In genomic region chr7:135192914-135193536, GRCh38 we compare ENCODE assay signal across 27 cellular contexts. TPM values are rescaled to one million over a fixed set of nuclear protein-coding genes. Genes with fewer than 3 reads are reported as not detected.
A peak's percentile ranks its signal among the peaks of the same experiment; 100 is the strongest.
DNase-seq lines count a peak whose midpoint lies in the region; ATAC-seq and TF ChIP-seq lines count a peak whose summit lies in the region.
"Had no signal": no experiment of that assay in that cellular context is flagged by ENCODE, and none has a peak within 500 bp of the region (broad histone marks: within the 10 kb centered on the region; RNA-seq: fewer than 3 reads in every experiment).

No MANE protein-coding gene starts in this region.

- H3K4me1 ChIP-seq in RWPE2 (ENCODE audit: insufficient read depth, poor library complexity, severe bottlenecking) (peaks cover 13% of the 10 kb centered on the region), neural progenitor cell (no peaks in the 10 kb centered on the region)

- H3K36me3 Mint-ChIP-seq in endothelial cell (ENCODE audit: low read depth, unreplicated experiment) = peaks cover 38% of the 10 kb centered on the region
- H3K36me3 Mint-ChIP-seq in neural progenitor cell = peaks cover 32% of the 10 kb centered on the region

- H2AFZ ChIP-seq in neural progenitor cell (replicated peaks) = no peak overlapping the region

- H3K9me3 Mint-ChIP-seq in endothelial cell (ENCODE audit: unreplicated experiment) (no peaks in the 10 kb centered on the region), neural progenitor cell (no peaks in the 10 kb centered on the region)
- H3K9me3 Mint-ChIP-seq: activated T-cell treated with anti-CD3 and anti-CD28 coated beads, Interleukin-2, amount 50 U/mL, for 4 hours; CD8-positive, alpha-beta memory T cell; H9; stimulated activated naive CD8-positive, alpha-beta T cell treated with anti-CD3 and anti-CD28 coated beads, Interleukin-15, Interleukin-2, amounts not matched to agents 100 ng/mL and 50 ng/mL, for 24 hours; type B pancreatic cell had no signal

- POLR2A ChIA-PET in AG04450 (lab: Yijun Ruan, JAX) = interaction anchor here (0.9 kb wide), 1 partner anchor 19 kb away, joined by 4 read pairs; the partner anchor contains the start of gene WDR91

- no peak for TF ChIP-seq CTCF in AG04450 (IDR thresholded peaks at IDR 0.05; ENCODE audit: low read depth, low read length)
- no peak for TF ChIP-seq CTCF in RWPE2 (IDR thresholded peaks at IDR 0.05; ENCODE audit: poor library complexity, severe bottlenecking)
- no peak for TF ChIP-seq CTCF in endothelial cell (IDR thresholded peaks at IDR 0.05; ENCODE audit: unreplicated experiment)
- no peak for TF ChIP-seq CTCF in neural progenitor cell (IDR thresholded peaks at IDR 0.05)
- no peak for TF ChIP-seq CTCF in dorsolateral prefrontal cortex (IDR thresholded peaks at IDR 0.05 in 54 of 56, conservative IDR thresholded peaks at IDR 0.05 in 2 of 56; ENCODE audit: low read depth in 1 of 56, partially characterized antibody in 56 of 56)

- H3K27me3 ChIP-seq in AG04450 (ENCODE audit: control insufficient read depth, insufficient read depth, low read length) (no peaks in the 10 kb centered on the region), RWPE2 (ENCODE audit: insufficient read depth, poor library complexity, severe bottlenecking) (no peaks in the 10 kb centered on the region), neural progenitor cell (no peaks in the 10 kb centered on the region), dorsolateral prefrontal cortex (no peaks in the 10 kb centered on the region)
- H3K27me3 ChIP-seq: neutrophil had no signal

- no peak overlapping the region for H3K9ac ChIP-seq in neural progenitor cell

- H3K79me2 ChIP-seq in neural progenitor cell (ENCODE audit: low read depth) = no peaks in the 10 kb centered on the region

- no peak overlapping the region for H3K4me2 ChIP-seq in neural progenitor cell

- intact Hi-C loops in head of caudate nucleus (cut with DNase I) (no loop called here), dorsolateral prefrontal cortex (cut with DNase I) (no loop called here)

- H3K36me3 ChIP-seq in RWPE2 (ENCODE audit: low read depth) (peaks cover 63% of the 10 kb centered on the region), neural progenitor cell (no peaks in the 10 kb centered on the region)

- H4K20me1 ChIP-seq in neural progenitor cell (ENCODE audit: low read depth) = no peaks in the 10 kb centered on the region

- peak; percentile 40; the same call in 1 of the 3 replicates for ATAC-seq in RWPE2 (ENCODE audit: low read depth)
- ATAC-seq in GM21528 (IDR thresholded peaks at IDR 0.05; ENCODE audit: low FRiP score, unreplicated experiment) = no peak
- ATAC-seq: activated T-cell treated with anti-CD3 and anti-CD28 coated beads, Interleukin-2, amount 50 U/mL, for 4 hours; left colon; mucosa of descending colon; right cardiac atrium; T-helper 17 cell had no signal

- no peak overlapping the region for H3K4me3 ChIP-seq in AG04450 (ENCODE audit: low read depth, low read length)
- no peak overlapping the region for H3K4me3 ChIP-seq in RWPE2 (ENCODE audit: severe bottlenecking)
- H3K4me3 ChIP-seq in neural progenitor cell = no peak overlapping the region
- H3K4me3 ChIP-seq in dorsolateral prefrontal cortex = no peak overlapping the region
- H3K4me3 ChIP-seq: mucosa of descending colon had no signal

- H3K4me3 Mint-ChIP-seq in endothelial cell (ENCODE audit: unreplicated experiment) (peak overlapping the region; percentile 51), neural progenitor cell (no peak overlapping the region)
- H3K4me3 Mint-ChIP-seq: activated T-cell treated with anti-CD3 and anti-CD28 coated beads, Interleukin-2, amount 50 U/mL, for 4 hours; CD8-positive, alpha-beta memory T cell; H9; stimulated activated naive CD8-positive, alpha-beta T cell treated with anti-CD3 and anti-CD28 coated beads, Interleukin-15, Interleukin-2, amounts not matched to agents 100 ng/mL and 50 ng/mL, for 24 hours; type B pancreatic cell had no signal

- DNase-seq in AG04450 (ENCODE audit: low read depth, low spot score) (no peak), RWPE2 (ENCODE audit: low spot score) (no peak), endothelial cell (ENCODE audit: low spot score) (no peak), neural progenitor cell (ENCODE audit: low spot score) (no peak), cerebellar nuclear complex (lab: John Stamatoyannopoulos, UW) (no peak), head of caudate nucleus (no peak), dorsolateral prefrontal cortex (no peak)
- DNase-seq: activated CD4-positive, alpha-beta T cell treated with anti-CD3 and anti-CD28 coated beads, Interleukin-2, amount 50 U/mL, for 48 hours; activated T-cell treated with anti-CD3 and anti-CD28 coated beads, Interleukin-2, amount 50 U/mL, for 4 hours; caudate nucleus; CD8-positive, alpha-beta memory T cell; DND-41; effector CD4-positive, alpha-beta T cell; H9; left colon; mucosa of descending colon; NCI-H2107; NCI-H524 treated with DMSO at 0.1 percent for 48 hours; right cardiac atrium; Right ventricle myocardium superior; T-helper 17 cell; WERI-Rb-1 had no signal

- H3K4me1 Mint-ChIP-seq in endothelial cell (ENCODE audit: unreplicated experiment) (no peaks in the 10 kb centered on the region), neural progenitor cell (peaks cover 11% of the 10 kb centered on the region)
- H3K4me1 Mint-ChIP-seq: CD8-positive, alpha-beta memory T cell; H9 had no signal

- H3K27ac ChIP-seq in AG04450 (ENCODE audit: low read depth, low read length) (peak overlapping the region; percentile 73), RWPE2 (ENCODE audit: poor library complexity, severe bottlenecking) (peak overlapping the region; percentile 9), neural progenitor cell (no peak overlapping the region), dorsolateral prefrontal cortex (no peak overlapping the region)
- H3K27ac ChIP-seq: HL-60, neutrophil, WERI-Rb-1 had no signal

- no peaks in the 10 kb centered on the region for H3K27me3 Mint-ChIP-seq in endothelial cell (ENCODE audit: unreplicated experiment)
- H3K27me3 Mint-ChIP-seq in neural progenitor cell (ENCODE audit: insufficient read depth, low read depth) = peaks cover 2% of the 10 kb centered on the region
- H3K27me3 Mint-ChIP-seq: stimulated activated naive CD8-positive, alpha-beta T cell treated with anti-CD3 and anti-CD28 coated beads, Interleukin-15, Interleukin-2, amounts not matched to agents 100 ng/mL and 50 ng/mL, for 24 hours; T-helper 17 cell; type B pancreatic cell had no signal

- H3K9me3 ChIP-seq in AG04450 (ENCODE audit: control insufficient read depth, insufficient read depth, low read length) (no peaks in the 10 kb centered on the region), RWPE2 (ENCODE audit: severe bottlenecking) (no peaks in the 10 kb centered on the region), neural progenitor cell (ENCODE audit: low read depth) (no peaks in the 10 kb centered on the region)
- H3K9me3 ChIP-seq: mucosa of descending colon, neutrophil had no signal

- no peak overlapping the region for H3K27ac Mint-ChIP-seq in endothelial cell (ENCODE audit: unreplicated experiment)
- H3K27ac Mint-ChIP-seq in neural progenitor cell = peak overlapping the region; percentile 74
- H3K27ac Mint-ChIP-seq: stimulated activated naive CD8-positive, alpha-beta T cell treated with anti-CD3 and anti-CD28 coated beads, Interleukin-15, Interleukin-2, amounts not matched to agents 100 ng/mL and 50 ng/mL, for 24 hours; T-helper 17 cell; type B pancreatic cell had no signal

- H3F3A ChIP-seq in neural progenitor cell (ENCODE audit: low read depth) = no peaks in the 10 kb centered on the region

- CTCF ChIA-PET in AG04450 (lab: Charles Lee) = interaction anchor here (1.6 kb wide), 1 partner anchor 12 kb away, joined by 4 read pairs; no protein-coding TSS in a partner anchor

RNA-seq across cellular contexts. Expression of gene WDR91, which starts 18.3 kb away (rescaled TPM):
- polyA plus RNA-seq in AG04450 (2011; rRNA removed) = 6.3 and 6.8 TPM in 2 replicates
- polyA minus RNA-seq in AG04450 (2011; rRNA and poly(A)+ RNA removed) = 11.6 and 12.2 TPM in 2 replicates
- total RNA-seq in endothelial cell (ENCODE audit: unreplicated experiment) (11.5 TPM), neural progenitor cell (ENCODE audit: low replicate concordance) (5.4 and 7.2 TPM in 2 replicates), dorsolateral prefrontal cortex (10 to 100 TPM; 24.7 to 53.9 (median 37.4) TPM)

RNA-seq across cellular contexts. Expression of gene CYREN, which starts 22.5 kb away (rescaled TPM):
- 28.4 and 30.6 TPM in 2 replicates for polyA plus RNA-seq in AG04450 (2011; rRNA removed)
- 37.6 and 43.0 TPM in 2 replicates for polyA minus RNA-seq in AG04450 (2011; rRNA and poly(A)+ RNA removed)
- total RNA-seq in endothelial cell (ENCODE audit: unreplicated experiment) (38.1 TPM), neural progenitor cell (ENCODE audit: low replicate concordance) (26.9 and 52.2 TPM in 2 replicates), dorsolateral prefrontal cortex (10 to 100 TPM; 18.8 to 45.2 (median 26.9) TPM)

RNA-seq across cellular contexts. Expression of gene STRA8, which starts 40.6 kb away (rescaled TPM):
- polyA plus RNA-seq in AG04450 (2011; rRNA removed) = not detected in 2 replicates
- not detected in 2 replicates for polyA minus RNA-seq in AG04450 (2011; rRNA and poly(A)+ RNA removed)
- not detected for total RNA-seq in endothelial cell (ENCODE audit: unreplicated experiment)
- total RNA-seq in neural progenitor cell (ENCODE audit: low replicate concordance) = not detected in 2 replicates
- under 1 TPM in 9 of 120 experiments, not detected in 111; 0.45 to 0.95 (median 0.67) TPM for total RNA-seq in dorsolateral prefrontal cortex
- total RNA-seq: activated T-cell treated with anti-CD3 and anti-CD28 coated beads, Interleukin-2, amount 50 U/mL, for 4 hours; CD8-positive, alpha-beta memory T cell; H9; left colon; mucosa of descending colon; right cardiac atrium; Right ventricle myocardium superior; T-helper 17 cell had no signal
- polyA plus RNA-seq: CD8-positive, alpha-beta memory T cell; right cardiac atrium had no signal

RNA-seq across cellular contexts. Expression of gene TMEM140, which starts 45.2 kb away (rescaled TPM):
- 1.0 and 1.4 TPM in 2 replicates for polyA plus RNA-seq in AG04450 (2011; rRNA removed)
- 0.83 and 1.3 TPM in 2 replicates for polyA minus RNA-seq in AG04450 (2011; rRNA and poly(A)+ RNA removed)
- total RNA-seq in endothelial cell (ENCODE audit: unreplicated experiment) (not detected), neural progenitor cell (ENCODE audit: low replicate concordance) (not detected in 2 replicates), dorsolateral prefrontal cortex (10 to 100 TPM in 65 of 120 experiments, 1 to 10 TPM in 55; 1.3 to 46.7 (median 10.6) TPM)
- total RNA-seq: H9 had no signal

Comparison
In these comparisons a context has a peak if more than half of its experiments do, and no peak if none do; other contexts are left out.
1. H3K27ac ChIP-seq: peak in AG04450 (single experiment) and RWPE2 (single experiment); none in neural progenitor cell (single experiment) and dorsolateral prefrontal cortex (0 of 59).